ENCODE assay signal across 10 cellular contexts in genomic region chr2:13522917-13523821, GRCh38.
A peak's percentile ranks its signal among the peaks of the same experiment; 100 is the strongest.
DNase-seq lines count a peak whose midpoint lies in the region; ATAC-seq and TF ChIP-seq lines count a peak whose summit lies in the region.
"Had no signal": no experiment of that assay in that cellular context is flagged by ENCODE, and none has a peak within 500 bp of the region (broad histone marks: within the 10 kb centered on the region; RNA-seq: fewer than 3 reads in every experiment).

No MANE protein-coding gene starts in this region.

- H3K36me3 Mint-ChIP-seq in CD8-positive, alpha-beta T cell: no peaks in the 10 kb centered on the region

- POLR2A ChIA-PET in CD8-positive, alpha-beta T cell (lab: Charles Lee): no interaction called here

- H3K4me1 ChIP-seq in BE2C: peaks cover 7% of the 10 kb centered on the region
- H3K4me1 ChIP-seq in CD8-positive, alpha-beta T cell (ENCODE audit: insufficient read depth, low read length): no peaks in the 10 kb centered on the region
- H3K4me1 ChIP-seq: BLaER1 had no signal

- H3K27me3 Mint-ChIP-seq in CD8-positive, alpha-beta T cell (ENCODE audit: low read depth): no peaks in the 10 kb centered on the region

- H3K4me3 Mint-ChIP-seq in CD8-positive, alpha-beta T cell: no peak overlapping the region

- ATAC-seq in GM19372 (IDR thresholded peaks at IDR 0.05; ENCODE audit: low read depth, unreplicated experiment): peak; percentile 64
- peak; percentile 89 for ATAC-seq in HG03108 (IDR thresholded peaks at IDR 0.05; ENCODE audit: unreplicated experiment)
- ATAC-seq in CD8-positive, alpha-beta T cell: no peak

- no peaks in the 10 kb centered on the region for H3K4me1 Mint-ChIP-seq in CD8-positive, alpha-beta T cell (ENCODE audit: low read depth)

- no peaks in the 10 kb centered on the region for H3K27me3 ChIP-seq in BE2C
- H3K27me3 ChIP-seq in CD8-positive, alpha-beta T cell (ENCODE audit: insufficient read depth, low read length): no peaks in the 10 kb centered on the region
- H3K27me3 ChIP-seq: BLaER1, cardiac muscle cell had no signal

- no peak overlapping the region for H3K27ac ChIP-seq in CD8-positive, alpha-beta T cell (ENCODE audit: low read depth, low read length)
- H3K27ac ChIP-seq: BLaER1, cardiac muscle cell had no signal

- H3K9me3 ChIP-seq in BE2C: peaks cover 5% of the 10 kb centered on the region
- no peaks in the 10 kb centered on the region for H3K9me3 ChIP-seq in CD8-positive, alpha-beta T cell (ENCODE audit: low read length)
- H3K9me3 ChIP-seq: BLaER1 had no signal

- H3K4me3 ChIP-seq in BE2C (ENCODE audit: low read depth, low read length) (no peak overlapping the region), choroid plexus epithelial cell (ENCODE audit: low read depth, low read length) (no peak overlapping the region)
- no peak overlapping the region for H3K4me3 ChIP-seq in CD8-positive, alpha-beta T cell (ENCODE audit: low read depth, low read length)
- H3K4me3 ChIP-seq: BLaER1, cardiac muscle cell had no signal

- peaks cover 79% of the 10 kb centered on the region for H3K36me3 ChIP-seq in BE2C
- H3K36me3 ChIP-seq in CD8-positive, alpha-beta T cell (ENCODE audit: insufficient read depth, low read length): no peaks in the 10 kb centered on the region
- H3K36me3 ChIP-seq: BLaER1, cardiac muscle cell had no signal

- no peak for DNase-seq in BE2C
- peak; percentile 1 for DNase-seq in choroid plexus epithelial cell (ENCODE audit: low read depth)
- no peak for DNase-seq in activated CD4-positive, alpha-beta T cell treated with anti-CD3 and anti-CD28 coated beads, Interleukin-2, amount 50 U/mL, for 4 hours
- DNase-seq in NCI-H2171 (lab: John Stamatoyannopoulos, UW): no peak
- DNase-seq in NCI-H1436 treated with DMSO at 0.1 percent for 48 hours (lab: John Stamatoyannopoulos, UW): no peak
- no peak for DNase-seq in CD8-positive, alpha-beta T cell

- no peak overlapping the region for H3K27ac Mint-ChIP-seq in CD8-positive, alpha-beta T cell

- peaks cover 4% of the 10 kb centered on the region for H3K9me3 Mint-ChIP-seq in CD8-positive, alpha-beta T cell

- peak; percentile 14; the same call in 1 of the 2 replicates for TF ChIP-seq CTCF in BE2C (IDR thresholded peaks at IDR 0.05; ENCODE audit: low read depth, low read length)
- no peak for TF ChIP-seq CTCF in choroid plexus epithelial cell (conservative IDR thresholded peaks at IDR 0.05; ENCODE audit: low read depth, low read length)
- TF ChIP-seq CTCF in CD8-positive, alpha-beta T cell (IDR thresholded peaks at IDR 0.05): no peak

- intact Hi-C loops in CD8-positive, alpha-beta T cell (cut with DNase I, micrococcal nuclease): no loop called here

- CTCF ChIA-PET in CD8-positive, alpha-beta T cell (lab: Charles Lee): no interaction called here
